ENCODE assay signal across 24 cellular contexts in the genomic region with DNA sequence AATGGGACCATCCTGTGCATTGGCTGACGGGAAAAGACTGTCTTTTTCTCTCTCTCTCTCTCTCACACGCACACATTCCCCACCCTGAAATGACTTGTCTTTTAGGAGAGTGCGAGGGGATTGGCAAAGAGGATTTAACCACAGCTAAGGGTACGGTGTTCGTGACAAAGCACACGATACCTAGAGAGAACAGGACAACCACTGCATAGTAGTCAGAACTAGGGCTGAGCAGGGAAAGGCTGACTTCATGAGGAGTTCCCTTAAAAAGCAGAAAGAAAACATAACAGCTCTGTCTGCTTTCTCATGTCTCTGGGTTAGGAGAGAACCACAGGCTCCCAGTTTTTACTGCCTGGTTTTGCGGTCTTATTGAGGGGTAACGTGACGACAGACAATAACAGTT.
"Had no signal": no experiment of that assay in that cellular context is flagged by ENCODE, and none has a peak within 500 bp of the region (broad histone marks: within the 10 kb centered on the region; RNA-seq: fewer than 3 reads in every experiment).

No MANE protein-coding gene starts in this region.

- H3K27me3 ChIP-seq: body of pancreas, dorsolateral prefrontal cortex, ovary, spleen, thyroid gland had no signal

- H3K4me3 ChIP-seq: body of pancreas, dorsolateral prefrontal cortex, heart left ventricle, ovary, prostate gland, spleen, thyroid gland had no signal

- DNase-seq: activated CD4-positive, alpha-beta T cell treated with anti-CD3 and anti-CD28 coated beads, Interleukin-2, amount 10 ng/mL, durations not matched to agents 7 days and 5 days; activated CD8-positive, alpha-beta memory T cell treated with anti-CD3 and anti-CD28 coated beads, Interleukin-2, amount 10 ng/mL, durations not matched to agents 7 days and 5 days; activated CD8-positive, alpha-beta T cell treated with anti-CD3 and anti-CD28 coated beads for 36 hours; activated gamma-delta T cell; activated naive CD4-positive, alpha-beta T cell treated with anti-CD3 and anti-CD28 coated beads, Interleukin-2, amount 50 U/mL, for 16 hours; activated naive CD8-positive, alpha-beta T cell treated with anti-CD3 and anti-CD28 coated beads, Interleukin-2, amount 50 U/mL, for 24 hours; activated T-cell treated with anti-CD3 and anti-CD28 coated beads for 4 hours; anterior cingulate cortex; body of pancreas; dorsolateral prefrontal cortex; effector memory CD8-positive, alpha-beta T cell; heart left ventricle; left cardiac atrium; midbrain; natural killer cell; ovary; spleen; stimulated activated CD4-positive, alpha-beta T cell treated with anti-CD3 and anti-CD28 coated beads, Interleukin-4, amount 100 ng/mL, for 1 hour; stimulated activated naive CD4-positive, alpha-beta T cell treated with Interleukin-2 at 50 U/mL for 16 hours; thyroid gland had no signal

- FAIRE-seq: endothelial cell of umbilical vein, islet of Langerhans had no signal

- H3K36me3 ChIP-seq: heart left ventricle, ovary, prostate gland, spleen, thyroid gland had no signal

- H3K27ac ChIP-seq: body of pancreas, dorsolateral prefrontal cortex, heart left ventricle, ovary, prostate gland, spleen, thyroid gland, VCaP had no signal

- H3K4me1 ChIP-seq: body of pancreas, heart left ventricle, prostate gland, spleen, thyroid gland had no signal

- H3K9me3 ChIP-seq: body of pancreas, heart left ventricle, ovary, prostate gland, thyroid gland had no signal
